23 cellular contexts compared by ENCODE assay signal in the genomic region with DNA sequence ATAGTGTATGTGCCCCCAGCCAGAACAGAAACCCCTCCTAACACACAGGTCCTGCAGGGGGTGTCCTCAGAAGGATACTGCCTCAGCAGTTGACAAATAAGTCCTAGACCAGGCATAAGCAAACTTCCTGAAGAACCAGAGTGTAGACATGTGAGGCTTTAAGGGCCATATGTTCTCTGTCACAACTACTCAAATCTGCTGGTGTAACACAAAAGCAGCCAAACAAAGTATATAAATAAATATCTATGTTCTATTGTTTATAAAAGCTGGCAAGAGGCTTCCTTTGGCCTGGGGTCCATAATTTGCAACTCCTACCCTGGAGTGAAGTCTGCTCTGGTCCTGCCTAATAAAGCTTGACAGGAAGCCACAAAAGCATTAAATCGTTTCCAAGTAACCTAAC. TPM values are rescaled to one million over a fixed set of nuclear protein-coding genes. Genes with fewer than 3 reads are reported as not detected.
"Had no signal": no experiment of that assay in that cellular context is flagged by ENCODE, and none has a peak within 500 bp of the region (broad histone marks: within the 10 kb centered on the region; RNA-seq: fewer than 3 reads in every experiment).

No MANE protein-coding gene starts in this region.

- H3K9me3 Mint-ChIP-seq: effector memory CD8-positive, alpha-beta T cell had no signal

- DNase-seq: activated CD4-positive, alpha-beta memory T cell treated with anti-CD3 and anti-CD28 coated beads for 36 hours; activated CD4-positive, alpha-beta T cell treated with anti-CD3 and anti-CD28 coated beads for 48 hours; activated CD4-positive, CD25-positive, alpha-beta regulatory T cell; activated effector memory CD4-positive, alpha-beta T cell treated with Interleukin-2 at 50 U/mL for 16 hours; activated naive CD4-positive, alpha-beta T cell treated with anti-CD3 and anti-CD28 coated beads for 36 hours; activated naive CD8-positive, alpha-beta T cell treated with anti-CD3 and anti-CD28 coated beads, Interleukin-2, amount 10 ng/mL, durations not matched to agents 7 days and 5 days; activated T-cell treated with anti-CD3 and anti-CD28 coated beads, Interleukin-2, amount 50 U/mL, for 72 hours; amygdala; effector memory CD8-positive, alpha-beta T cell; heart left ventricle; kidney; lower lobe of right lung; naive thymus-derived CD8-positive, alpha-beta T cell; retina; spleen; stimulated activated CD4-positive, alpha-beta T cell treated with anti-CD3 and anti-CD28 coated beads, Interleukin-4, amount 100 ng/mL, for 1 hour; stimulated activated naive CD4-positive, alpha-beta T cell treated with Interleukin-2 at 50 U/mL for 16 hours; T-helper 9 cell; upper lobe of left lung had no signal

- FAIRE-seq: endothelial cell of umbilical vein, kidney had no signal

- H3K4me3 Mint-ChIP-seq: activated CD4-positive, alpha-beta memory T cell treated with anti-CD3 and anti-CD28 coated beads for 36 hours; activated naive CD4-positive, alpha-beta T cell treated with anti-CD3 and anti-CD28 coated beads for 36 hours; activated naive CD8-positive, alpha-beta T cell treated with anti-CD3 and anti-CD28 coated beads, Interleukin-2, amount 10 ng/mL, durations not matched to agents 7 days and 5 days; activated T-cell treated with anti-CD3 and anti-CD28 coated beads, Interleukin-2, amount 50 U/mL, for 72 hours; naive thymus-derived CD8-positive, alpha-beta T cell had no signal

- H3K27ac Mint-ChIP-seq: activated CD4-positive, alpha-beta memory T cell treated with anti-CD3 and anti-CD28 coated beads for 36 hours; activated naive CD4-positive, alpha-beta T cell treated with anti-CD3 and anti-CD28 coated beads for 36 hours; activated naive CD8-positive, alpha-beta T cell treated with anti-CD3 and anti-CD28 coated beads, Interleukin-2, amount 10 ng/mL, durations not matched to agents 7 days and 5 days; activated T-cell treated with anti-CD3 and anti-CD28 coated beads, Interleukin-2, amount 50 U/mL, for 72 hours; progenitor cell of endocrine pancreas had no signal

- H3K9me3 ChIP-seq: lower lobe of right lung had no signal

- H3K27me3 Mint-ChIP-seq: activated CD4-positive, alpha-beta memory T cell treated with anti-CD3 and anti-CD28 coated beads for 36 hours; activated naive CD8-positive, alpha-beta T cell treated with anti-CD3 and anti-CD28 coated beads, Interleukin-2, amount 10 ng/mL, durations not matched to agents 7 days and 5 days; effector memory CD8-positive, alpha-beta T cell; naive thymus-derived CD8-positive, alpha-beta T cell; progenitor cell of endocrine pancreas had no signal

- H3K4me3 ChIP-seq: heart left ventricle, lower lobe of right lung, spleen, upper lobe of left lung had no signal

- H3K27ac ChIP-seq: heart left ventricle, lower lobe of right lung, spleen, upper lobe of left lung had no signal

- H3K36me3 ChIP-seq: heart left ventricle, lower lobe of right lung, upper lobe of left lung had no signal

- H3K27me3 ChIP-seq: heart left ventricle, spleen, upper lobe of left lung had no signal

- ATAC-seq: activated T-cell treated with anti-CD3 and anti-CD28 coated beads, Interleukin-2, amount 50 U/mL, for 72 hours; effector memory CD8-positive, alpha-beta T cell; esophagus mucosa; heart left ventricle; left lobe of liver; lower lobe of right lung; naive thymus-derived CD8-positive, alpha-beta T cell had no signal

RNA-seq across cellular contexts. Expression of a gene that starts 42.7 kb away (rescaled TPM):
- polyA plus RNA-seq: endothelial cell of umbilical vein had no signal
